Comparison of ENCODE assay signal across 1 cellular context in the genomic region with DNA sequence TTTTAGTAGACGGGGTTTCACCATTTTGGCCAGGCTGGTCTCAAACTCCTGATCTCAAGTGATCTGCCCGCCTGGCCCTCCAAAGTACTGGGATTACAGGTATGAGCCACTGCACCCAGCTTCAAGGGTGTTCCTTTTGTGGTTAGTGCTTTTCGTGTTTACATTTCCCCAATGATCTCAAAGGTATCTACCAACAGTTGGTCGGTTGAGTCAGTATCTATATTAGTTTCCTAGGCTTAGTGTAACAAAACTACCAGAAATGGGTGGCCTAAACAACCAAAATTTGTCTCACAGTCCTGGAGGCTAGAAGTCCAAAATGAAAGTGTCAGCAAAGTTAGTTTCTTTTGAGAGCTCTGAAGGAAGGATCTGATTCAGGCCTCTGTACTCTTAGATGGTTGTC.
TF ChIP-seq lines count a peak whose summit lies in the region.

No MANE protein-coding gene starts in this region.

TF ChIP-seq in GM12878, 131 proteins besides CTCF, POLR2A, EP300 and RAD21:
- TF ChIP-seq MEF2A (IDR thresholded peaks at IDR 0.05; ENCODE audit: insufficient read depth, low read depth, low read length): peak; percentile 59; the same call in 1 of the 2 replicates
- TF ChIP-seq CREB1 (IDR thresholded peaks at IDR 0.05; ENCODE audit: low read depth): 0 out of 2 replicates have a peak, but pooled peaks have one; percentile 10
- TF ChIP-seq, protein P1, sequence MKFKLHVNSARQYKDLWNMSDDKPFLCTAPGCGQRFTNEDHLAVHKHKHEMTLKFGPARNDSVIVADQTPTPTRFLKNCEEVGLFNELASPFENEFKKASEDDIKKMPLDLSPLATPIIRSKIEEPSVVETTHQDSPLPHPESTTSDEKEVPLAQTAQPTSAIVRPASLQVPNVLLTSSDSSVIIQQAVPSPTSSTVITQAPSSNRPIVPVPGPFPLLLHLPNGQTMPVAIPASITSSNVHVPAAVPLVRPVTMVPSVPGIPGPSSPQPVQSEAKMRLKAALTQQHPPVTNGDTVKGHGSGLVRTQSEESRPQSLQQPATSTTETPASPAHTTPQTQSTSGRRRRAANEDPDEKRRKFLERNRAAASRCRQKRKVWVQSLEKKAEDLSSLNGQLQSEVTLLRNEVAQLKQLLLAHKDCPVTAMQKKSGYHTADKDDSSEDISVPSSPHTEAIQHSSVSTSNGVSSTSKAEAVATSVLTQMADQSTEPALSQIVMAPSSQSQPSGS (IDR thresholded peaks at IDR 0.05; ENCODE audit: low read length): peak; percentile 51; the same call in 1 of the 2 replicates
- TF ChIP-seq, protein P2, sequence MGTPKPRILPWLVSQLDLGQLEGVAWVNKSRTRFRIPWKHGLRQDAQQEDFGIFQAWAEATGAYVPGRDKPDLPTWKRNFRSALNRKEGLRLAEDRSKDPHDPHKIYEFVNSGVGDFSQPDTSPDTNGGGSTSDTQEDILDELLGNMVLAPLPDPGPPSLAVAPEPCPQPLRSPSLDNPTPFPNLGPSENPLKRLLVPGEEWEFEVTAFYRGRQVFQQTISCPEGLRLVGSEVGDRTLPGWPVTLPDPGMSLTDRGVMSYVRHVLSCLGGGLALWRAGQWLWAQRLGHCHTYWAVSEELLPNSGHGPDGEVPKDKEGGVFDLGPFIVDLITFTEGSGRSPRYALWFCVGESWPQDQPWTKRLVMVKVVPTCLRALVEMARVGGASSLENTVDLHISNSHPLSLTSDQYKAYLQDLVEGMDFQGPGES (IDR thresholded peaks at IDR 0.05): no peak
- peak; percentile 78 for TF ChIP-seq RUNX3 (IDR thresholded peaks at IDR 0.05; ENCODE audit: low read length)
- no peak for TF ChIP-seq KAT2A (conservative IDR thresholded peaks at IDR 0.05; ENCODE audit: control insufficient read depth, low read depth, low read length)
- no peak for TF ChIP-seq PML (IDR thresholded peaks at IDR 0.05; ENCODE audit: low read length)
- TF ChIP-seq IKZF2 (IDR thresholded peaks at IDR 0.05): peak; percentile 33 to 48; a peak in 2 of 4 replicates
- peak; percentile 42 for TF ChIP-seq JUNB (IDR thresholded peaks at IDR 0.05)
- TF ChIP-seq MTA2 (IDR thresholded peaks at IDR 0.05; ENCODE audit: low read depth): no peak
